Comparison of ENCODE assay signal across 10 cellular contexts in the genomic region with DNA sequence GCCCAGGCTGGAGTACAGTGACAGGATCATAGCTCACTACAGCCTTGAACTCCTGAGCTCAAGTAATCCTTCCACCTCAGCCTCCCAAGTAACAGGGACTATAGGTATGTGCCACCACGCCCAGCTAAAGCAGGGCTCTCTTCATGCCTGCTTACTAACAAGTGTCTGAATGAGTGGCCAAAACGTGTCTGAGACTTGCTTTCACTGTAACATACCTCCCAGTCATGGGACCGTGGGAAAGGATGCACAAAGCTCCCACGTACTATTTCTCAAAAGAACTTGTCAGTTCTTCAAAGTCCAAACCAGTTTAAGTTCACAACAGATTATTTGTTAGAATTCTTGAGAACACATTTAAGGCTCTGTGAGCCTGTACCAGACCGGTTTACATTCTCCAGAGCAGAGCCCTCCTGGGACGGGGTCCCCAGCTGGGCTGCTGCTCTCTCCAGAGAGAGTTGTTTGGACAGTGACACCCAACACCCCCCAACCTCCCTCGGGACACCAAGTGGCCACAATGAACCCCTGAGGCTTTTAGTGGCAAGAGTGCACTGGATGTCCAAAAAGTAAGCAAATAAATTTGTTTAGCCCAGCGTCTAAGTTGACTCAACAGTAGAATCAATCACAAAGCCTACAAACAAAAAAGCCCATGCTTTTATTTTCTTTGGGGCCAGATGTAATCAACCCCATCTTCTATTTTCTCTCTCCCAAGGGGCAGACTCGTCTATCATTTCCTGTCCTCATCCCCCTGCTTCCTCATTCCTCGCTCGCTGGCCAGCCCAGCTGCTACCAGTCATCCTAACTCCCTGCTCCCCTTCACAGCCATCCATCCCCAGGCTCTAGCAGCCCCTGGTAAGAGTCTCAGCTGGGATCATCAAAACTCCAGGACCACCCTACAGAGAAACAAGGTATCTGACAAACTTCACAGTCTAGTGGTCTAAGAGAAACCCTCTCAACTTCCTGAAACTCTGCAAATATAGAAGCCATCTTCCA. TPM values are rescaled to one million over a fixed set of nuclear protein-coding genes. Genes with fewer than 3 reads are reported as not detected.
A peak's percentile ranks its signal among the peaks of the same experiment; 100 is the strongest.
DNase-seq lines count a peak whose midpoint lies in the region; ATAC-seq, FAIRE-seq and TF ChIP-seq lines count a peak whose summit lies in the region.
"Had no signal": no experiment of that assay in that cellular context is flagged by ENCODE, and none has a peak within 500 bp of the region (broad histone marks: within the 10 kb centered on the region; RNA-seq: fewer than 3 reads in every experiment).

No MANE protein-coding gene starts in this region.

- H3K27ac ChIP-seq in CD4-positive, alpha-beta T cell (ENCODE audit: low read depth, low read length) = no peak overlapping the region
- H3K27ac ChIP-seq in GM12878 (ENCODE audit: control insufficient read depth, insufficient read depth) = peak overlapping the region; percentile 93
- H3K27ac ChIP-seq in small intestine (ENCODE audit: low read depth in 1 of 2, low read length in 1 of 2) = peak overlapping the region in 1 of 2 donors; percentile 38

- no peaks in the 10 kb centered on the region for H3K27me3 Mint-ChIP-seq in CD4-positive, alpha-beta T cell

- peak overlapping the region; percentile 57 for H3K4me2 ChIP-seq in GM12878 (ENCODE audit: control insufficient read depth, insufficient read depth)

- in situ Hi-C loops in GM12878 (cut with MboI) = loop anchor here (10.0 kb wide), 1 partner anchor 1009 kb away; no protein-coding TSS in a partner anchor

- peak overlapping the region; percentile 33 for H3K27ac Mint-ChIP-seq in CD4-positive, alpha-beta T cell

- peak; percentile 35 to 69; a peak in 2 of 4 replicates for TF ChIP-seq EP300 in GM12878 (IDR thresholded peaks at IDR 0.05; ENCODE audit: borderline replicate concordance in 1 of 2, control insufficient read depth in 1 of 2, low read depth in 2 of 2, low read length in 2 of 2)

- H3K4me1 Mint-ChIP-seq in CD4-positive, alpha-beta T cell (ENCODE audit: low read depth) = peaks cover 64% of the 10 kb centered on the region

- peaks cover 93% of the 10 kb centered on the region for H3K79me2 ChIP-seq in GM12878 (ENCODE audit: control insufficient read depth, insufficient read depth, low read length)

- H3K9me3 ChIP-seq in CD4-positive, alpha-beta T cell (ENCODE audit: control insufficient read depth, low read length) = no peaks in the 10 kb centered on the region
- no peaks in the 10 kb centered on the region for H3K9me3 ChIP-seq in GM12878 (replicated peaks; ENCODE audit: control insufficient read depth, insufficient read depth, low read length)
- H3K9me3 ChIP-seq in small intestine (ENCODE audit: control insufficient read depth, low read depth) = no peaks in the 10 kb centered on the region

- POLR2A ChIA-PET in CD4-positive, alpha-beta T cell (lab: Charles Lee) = interaction anchor here (1.0 to 1.3 kb wide), 3 partner anchors 14 to 23 kb away, joined by 3 to 5 read pairs (median 3); no protein-coding TSS in a partner anchor
- POLR2A ChIA-PET in GM12878 (lab: Charles Lee) = interaction anchor here (0.5 to 2.5 kb wide), 20 partner anchors 8 to 123 kb away, joined by 3 to 23 read pairs (median 5); no protein-coding TSS in a partner anchor

- TF ChIP-seq POLR2A in GM12878 (IDR thresholded peaks at IDR 0.05; ENCODE audit: low read depth, low read length) = no peak; the same call in 1 of the 2 replicates

- no peaks in the 10 kb centered on the region for H3K36me3 Mint-ChIP-seq in CD4-positive, alpha-beta T cell (ENCODE audit: low read depth)

- no peak for DNase-seq in CD4-positive, alpha-beta T cell
- peak; percentile 88 for DNase-seq in GM12878 (ENCODE audit: low read depth, low spot score)
- no peak for DNase-seq in dermis blood vessel endothelial cell
- DNase-seq in OCI-M1 (lab: John Stamatoyannopoulos, UW) = no peak
- DNase-seq in small intestine = no peak
- DNase-seq in HK-2 (ENCODE audit: unreplicated experiment) = no peak

- H3K27me3 ChIP-seq in CD4-positive, alpha-beta T cell (ENCODE audit: control insufficient read depth, insufficient read depth, low read length) = no peaks in the 10 kb centered on the region
- H3K27me3 ChIP-seq in GM12878 (replicated peaks in 1 of 2; ENCODE audit: control insufficient read depth in 2 of 2, insufficient read depth in 2 of 2, low read length in 1 of 2) (no peaks in the 10 kb centered on the region), small intestine (ENCODE audit: control insufficient read depth in 2 of 2, insufficient read depth in 2 of 2, low read length in 2 of 2) (no peaks in the 10 kb centered on the region)

- 0 out of 2 replicates have a peak, but pooled peaks have one; percentile 2 for TF ChIP-seq RAD21 in GM12878 (IDR thresholded peaks at IDR 0.05; ENCODE audit: insufficient read depth, low read depth, low read length)

- no peak for ATAC-seq in CD4-positive, alpha-beta T cell (ENCODE audit: poor library complexity)
- ATAC-seq in GM19372 (IDR thresholded peaks at IDR 0.05; ENCODE audit: low read depth, unreplicated experiment) (peak; percentile 68), HG03175 (IDR thresholded peaks at IDR 0.05; ENCODE audit: unreplicated experiment) (peak; percentile 80), GM12878 (peak; percentile 70)

- CTCF ChIA-PET in CD4-positive, alpha-beta T cell (lab: Charles Lee) = interaction anchor here (0.6 kb wide), 1 partner anchor 184 kb away, joined by 5 read pairs; no protein-coding TSS in a partner anchor
- CTCF ChIA-PET in GM12878 (lab: Yijun Ruan, JAX) = interaction anchor here (0.7 to 2.3 kb wide), 17 partner anchors 8 to 270 kb away, joined by 3 to 8 read pairs (median 4); no protein-coding TSS in a partner anchor

- BruUV-seq in GM12878 (replicated peaks; lab: Mats Ljungman, UMichigan) = no TSS peak

- no peaks in the 10 kb centered on the region for H3K9me3 Mint-ChIP-seq in CD4-positive, alpha-beta T cell

- no peak for TF ChIP-seq CTCF in CD4-positive, alpha-beta T cell (IDR thresholded peaks at IDR 0.05)
- TF ChIP-seq CTCF in GM12878 (IDR thresholded peaks at IDR 0.05 in 2 of 3, conservative IDR thresholded peaks at IDR 0.05 in 1 of 3; ENCODE audit: control insufficient read depth in 2 of 3, extremely low read depth in 1 of 3, insufficient read depth in 1 of 3, low read depth in 3 of 3, low read length in 3 of 3) = no peak

- intact Hi-C loops in CD4-positive, alpha-beta T cell (cut with DNase I, micrococcal nuclease) = no loop called here
- intact Hi-C loops in GM12878 (cut with micrococcal nuclease; ENCODE audit: unreplicated experiment) = loop anchor here (1.0 to 5.0 kb wide), 6 partner anchors 20 to 181 kb away; no protein-coding TSS in a partner anchor

- SMC1A ChIA-PET in GM12878 (lab: Charles Lee; ENCODE audit: uncharacterized antibody, unreplicated experiment) = interaction anchor here (0.6 to 2.9 kb wide), 33 partner anchors 8 to 135 kb away, joined by 3 to 52 read pairs (median 7); no protein-coding TSS in a partner anchor

- H2AFZ ChIP-seq in GM12878 (ENCODE audit: control insufficient read depth, low read depth, low read length) = no peak overlapping the region

- peak; percentile 18 for FAIRE-seq in GM12878 (lab: Jason Lieb, UNC)
- FAIRE-seq in small intestine (lab: Jason Lieb, UNC) = no peak
- FAIRE-seq: G401.6, islet of Langerhans had no signal

- RAD21 ChIA-PET in GM12878 (lab: Charles Lee; ENCODE audit: unreplicated experiment) = interaction anchor here (0.7 to 4.6 kb wide), 37 partner anchors 9 to 181 kb away, joined by 3 to 73 read pairs (median 5); a partner anchor contains a TSS

- no peaks in the 10 kb centered on the region for H4K20me1 ChIP-seq in GM12878 (ENCODE audit: control insufficient read depth, insufficient read depth)

- H3K4me1 ChIP-seq in GM12878 (ENCODE audit: control insufficient read depth, insufficient read depth, low read length) (peaks cover 53% of the 10 kb centered on the region), small intestine (ENCODE audit: control insufficient read depth in 2 of 2, insufficient read depth in 1 of 2, low read depth in 1 of 2, low read length in 1 of 2) (no peaks in the 10 kb centered on the region)

- peak overlapping the region; percentile 30 for H3K4me3 Mint-ChIP-seq in CD4-positive, alpha-beta T cell

- H3K9ac ChIP-seq in GM12878 (ENCODE audit: control insufficient read depth, insufficient read depth, low read length) = peak overlapping the region; percentile 72

- no peaks in the 10 kb centered on the region for H3K36me3 ChIP-seq in GM12878 (ENCODE audit: control insufficient read depth in 2 of 2, insufficient read depth in 2 of 2, low read length in 1 of 2)
- no peaks in the 10 kb centered on the region for H3K36me3 ChIP-seq in small intestine (ENCODE audit: control insufficient read depth in 2 of 2, insufficient read depth in 2 of 2, low read length in 2 of 2)

- 0 out of 2 replicates have a peak overlapping the region, but pooled peaks have one; percentile 39 for H3K4me3 ChIP-seq in GM12878
- H3K4me3 ChIP-seq in small intestine (ENCODE audit: low read depth in 1 of 2, low read length in 2 of 2) = no peak overlapping the region

- WGBS in GM12878 (ENCODE audit: insufficient coverage, insufficient replicate concordance, low lambda C conversion rate, missing lambda C conversion rate) = under 1% methylated on average over 11 of the region's 11 CpGs
- 47 to 69% (median 54%) methylated on average over 11 of the region's 11 CpGs for WGBS in small intestine, 3 donors

TF ChIP-seq in GM12878, 131 proteins besides CTCF, POLR2A, EP300 and RAD21 (continues in another document):
- peak; percentile 100 for TF ChIP-seq MEF2B (IDR thresholded peaks at IDR 0.05; ENCODE audit: partially characterized antibody, poor library complexity, severe bottlenecking)
- peak; percentile 8; the same call in 1 of the 2 replicates for TF ChIP-seq PAX5 (IDR thresholded peaks at IDR 0.05; ENCODE audit: borderline replicate concordance, low read depth, low read length)

RNA-seq across cellular contexts. Expression of a gene that starts 23.9 kb away (rescaled TPM):
- 10 to 100 TPM; 64.7 to 65.9 TPM for total RNA-seq in CD4-positive, alpha-beta T cell
- total RNA-seq in GM12878 (2013; cell fraction: nucleolus; rRNA removed) = 127 and 135 TPM in 2 replicates
- total RNA-seq in GM12878 (2014; rRNA removed) = 62.9 and 64.1 TPM in 2 replicates
- 93.8 and 97.0 TPM in 2 replicates for total RNA-seq in GM12878 (2014; rRNA removed; fragmentation: Illumina TruSeq; extraction: Trizol)
- 133 and 147 TPM in 2 replicates for total RNA-seq in GM12878 (2021)
- polyA plus RNA-seq in GM12878 (2011; ENCODE audit: low read depth) = 47.8 TPM
- 196 and 229 TPM in 2 replicates for polyA plus RNA-seq in GM12878 (2011; rRNA removed)
- polyA plus RNA-seq in GM12878 (2011; cell fraction: cytosol; rRNA removed) = 102 and 107 TPM in 2 replicates
- polyA plus RNA-seq in GM12878 (2011; cell fraction: nucleus; rRNA removed) = 109 and 117 TPM in 2 replicates
- 97.8 and 124 TPM in 2 replicates for polyA plus RNA-seq in GM12878 (2012)
- polyA plus RNA-seq in GM12878 (2014; fragmentation: Illumina TruSeq; extraction: Trizol) = 138 and 150 TPM in 2 replicates
- polyA plus RNA-seq in GM12878 (2014; fragmentation: Nextera tagmentation; extraction: Ambion mirVana) = 10 to 100 TPM; 19.4 to 29.4 TPM
- 77.0 and 88.7 TPM in 2 replicates for polyA plus RNA-seq in GM12878 (2014; rRNA removed)
- polyA plus RNA-seq in GM12878 (2016; fragmentation: Nextera tagmentation; extraction: Ambion mirVana) = 100 to 1,000 TPM; 202 to 208 TPM
- 189 and 277 TPM in 2 replicates for polyA minus RNA-seq in GM12878 (2011; rRNA and poly(A)+ RNA removed)
- 51.5 and 57.2 TPM in 2 replicates for polyA minus RNA-seq in GM12878 (2011; cell fraction: cytosol; rRNA and poly(A)+ RNA removed)
- polyA minus RNA-seq in GM12878 (2011; cell fraction: nucleus; rRNA and poly(A)+ RNA removed) = 31.6 and 79.4 TPM in 2 replicates
- 9.2 and 22.3 TPM in 2 replicates for total RNA-seq in dermis blood vessel endothelial cell
- polyA plus RNA-seq in small intestine = 10 to 100 TPM in 1 of 3 donors, 1 to 10 TPM in 2; 6.3 to 15.9 (median 7.3) TPM
